In genomic region chr16:80664798-80665197, GRCh38 we compare ENCODE assay signal across 14 cellular contexts.
A peak's percentile ranks its signal among the peaks of the same experiment; 100 is the strongest.
DNase-seq lines count a peak whose midpoint lies in the region; ATAC-seq, FAIRE-seq and TF ChIP-seq lines count a peak whose summit lies in the region.
"Had no signal": no experiment of that assay in that cellular context is flagged by ENCODE, and none has a peak within 500 bp of the region (broad histone marks: within the 10 kb centered on the region; RNA-seq: fewer than 3 reads in every experiment).

No MANE protein-coding gene starts in this region.

- DNase-seq in CD1c-positive myeloid dendritic cell (ENCODE audit: extremely low spot score) (peak; percentile 12), PC-3 (peak; percentile 15), dermis blood vessel endothelial cell (peak; percentile 7), islet precursor cell (peak; percentile 13), PC-9 (no peak), brain microvascular endothelial cell (no peak), frontal cortex (ENCODE audit: low spot score in 2 of 2) (no peak)
- DNase-seq: CD4-positive, alpha-beta memory T cell; DMS79; HCEC 1CT; HFFc6 had no signal

- H3F3A ChIP-seq in PC-3 (ENCODE audit: low read length, unreplicated experiment) (no peaks in the 10 kb centered on the region), PC-9 (ENCODE audit: insufficient read depth, low read depth) (no peaks in the 10 kb centered on the region)

- POLR2A ChIA-PET in PC-3 (lab: Charles Lee; ENCODE audit: unreplicated experiment) = no interaction called here
- POLR2A ChIA-PET in PC-9 (lab: Charles Lee; ENCODE audit: unreplicated experiment) = no interaction called here

- in situ Hi-C loops in brain microvascular endothelial cell (cut with HindIII; ENCODE audit: low pct_ligation_motif_present, low sequenced_read_pairs) = no loop called here

- H2AFZ ChIP-seq in PC-3 (ENCODE audit: low read length) (no peak overlapping the region), PC-9 (no peak overlapping the region)

- H3K4me3 ChIP-seq in PC-3 (ENCODE audit: low read length) (no peak overlapping the region), PC-9 (no peak overlapping the region), brain microvascular endothelial cell (ENCODE audit: low read depth, low read length) (no peak overlapping the region)
- H3K4me3 ChIP-seq: GM12878 had no signal

- H3K36me3 ChIP-seq in PC-3 (ENCODE audit: low read depth, low read length) = no peaks in the 10 kb centered on the region
- H3K36me3 ChIP-seq in PC-9 (ENCODE audit: low read depth) = no peaks in the 10 kb centered on the region
- no peaks in the 10 kb centered on the region for H3K36me3 ChIP-seq in brain microvascular endothelial cell (replicated peaks)

- H3K4me1 ChIP-seq in PC-3 (ENCODE audit: insufficient read depth, low read length) (peaks cover 6% of the 10 kb centered on the region; the same call in 1 of the 2 replicates), PC-9 (replicated peaks; ENCODE audit: insufficient read depth) (no peaks in the 10 kb centered on the region)

- H3K27ac ChIP-seq in PC-3 (ENCODE audit: low read length) (no peak overlapping the region), PC-9 (no peak overlapping the region), brain microvascular endothelial cell (no peak overlapping the region)

- FAIRE-seq in frontal cortex (lab: Jason Lieb, UNC) = no peak
- FAIRE-seq: A204.1, GM12878, GM18507 had no signal

- TF ChIP-seq CTCF in PC-3 (conservative IDR thresholded peaks at IDR 0.05; ENCODE audit: low read depth, low read length) (no peak), PC-9 (conservative IDR thresholded peaks at IDR 0.05) (no peak), brain microvascular endothelial cell (IDR thresholded peaks at IDR 0.05; ENCODE audit: low read depth, low read length, missing control alignments) (no peak)

- H3K79me2 ChIP-seq in PC-3 (ENCODE audit: low read length) (no peaks in the 10 kb centered on the region), PC-9 (ENCODE audit: low read depth) (no peaks in the 10 kb centered on the region)

- no peaks in the 10 kb centered on the region for H3K9me3 ChIP-seq in PC-3 (ENCODE audit: low read length)
- no peaks in the 10 kb centered on the region for H3K9me3 ChIP-seq in PC-9 (ENCODE audit: insufficient read depth, low read depth)

- H3K27me3 ChIP-seq in PC-3 (ENCODE audit: low read length) (no peaks in the 10 kb centered on the region), PC-9 (ENCODE audit: insufficient read depth, low read depth) (peaks cover 47% of the 10 kb centered on the region), brain microvascular endothelial cell (replicated peaks) (no peaks in the 10 kb centered on the region)

- no peak overlapping the region for H3K9ac ChIP-seq in PC-3 (ENCODE audit: low read length)

- H4K20me1 ChIP-seq in PC-3 (ENCODE audit: low read length) = no peaks in the 10 kb centered on the region
- H4K20me1 ChIP-seq in PC-9 (ENCODE audit: insufficient read depth) = no peaks in the 10 kb centered on the region

- H3K4me2 ChIP-seq in PC-3 (ENCODE audit: low read length) (no peak overlapping the region), PC-9 (no peak overlapping the region)

- CTCF ChIA-PET in PC-3 (lab: Charles Lee) = no interaction called here
- CTCF ChIA-PET in PC-9 (lab: Charles Lee) = no interaction called here

- intact Hi-C loops in PC-3 (cut with micrococcal nuclease) (no loop called here), PC-9 (cut with micrococcal nuclease; ENCODE audit: unreplicated experiment) (no loop called here)

- ATAC-seq in PC-3 = no peak
- ATAC-seq: GM12878 had no signal

- H3K9me2 ChIP-seq in PC-3 (replicated peaks; ENCODE audit: low read length) (no peaks in the 10 kb centered on the region), PC-9 (ENCODE audit: insufficient read depth) (no peaks in the 10 kb centered on the region)

- BruUV-seq in PC-3 (replicated peaks; lab: Mats Ljungman, UMichigan) (no TSS peak), PC-9 (replicated peaks; lab: Mats Ljungman, UMichigan) (no TSS peak)

Comparison
In these comparisons a context has a peak if more than half of its experiments do, and no peak if none do; other contexts are left out.
1. DNase-seq: peak in CD1c-positive myeloid dendritic cell (single experiment), PC-3 (single experiment), dermis blood vessel endothelial cell (single experiment) and islet precursor cell (single experiment); none in PC-9 (0 of 2), brain microvascular endothelial cell (single experiment) and frontal cortex (0 of 2).